17 cellular contexts compared by ENCODE assay signal in genomic region chr22:25201557-25202273, GRCh38. TPM values are rescaled to one million over a fixed set of nuclear protein-coding genes. Genes with fewer than 3 reads are reported as not detected.
"Had no signal": no experiment of that assay in that cellular context is flagged by ENCODE, and none has a peak within 500 bp of the region (broad histone marks: within the 10 kb centered on the region; RNA-seq: fewer than 3 reads in every experiment).

No MANE protein-coding gene starts in this region.

- H3K4me3 Mint-ChIP-seq: activated B cell treated with CpG ODN at 0.5 μM for 24 hours; activated CD4-positive, alpha-beta memory T cell treated with anti-CD3 and anti-CD28 coated beads, Interleukin-2, amount 10 ng/mL, durations not matched to agents 7 days and 5 days; effector memory CD8-positive, alpha-beta T cell; immature natural killer cell; nephron had no signal

- H3K4me3 ChIP-seq: cardiac muscle cell, esophagus squamous epithelium, heart right ventricle, left ventricle myocardium inferior, right atrium auricular region, thoracic aorta had no signal

- H3K36me3 Mint-ChIP-seq: activated naive CD4-positive, alpha-beta T cell treated with anti-CD3 and anti-CD28 coated beads, Interleukin-2, amount 50 U/mL, for 72 hours had no signal

- H3K27ac ChIP-seq: cardiac muscle cell, esophagus squamous epithelium, heart right ventricle, left ventricle myocardium inferior, right atrium auricular region, thoracic aorta had no signal

- H3K27ac Mint-ChIP-seq: activated B cell treated with CpG ODN at 0.5 μM for 24 hours; activated CD4-positive, alpha-beta memory T cell treated with anti-CD3 and anti-CD28 coated beads, Interleukin-2, amount 10 ng/mL, durations not matched to agents 7 days and 5 days; effector memory CD8-positive, alpha-beta T cell; immature natural killer cell; nephron had no signal

- H3K27me3 ChIP-seq: cardiac muscle cell, esophagus squamous epithelium, heart right ventricle, right atrium auricular region had no signal

- H3K9me3 ChIP-seq: esophagus squamous epithelium, heart right ventricle, left ventricle myocardium inferior, right atrium auricular region, thoracic aorta had no signal

- H3K27me3 Mint-ChIP-seq: activated CD4-positive, alpha-beta memory T cell treated with anti-CD3 and anti-CD28 coated beads, Interleukin-2, amount 10 ng/mL, durations not matched to agents 7 days and 5 days; progenitor cell of endocrine pancreas had no signal

- DNase-seq: esophagus squamous epithelium had no signal

- H3K4me1 Mint-ChIP-seq: activated B cell treated with CpG ODN at 0.5 μM for 24 hours, immature natural killer cell had no signal

- H3K4me1 ChIP-seq: esophagus squamous epithelium, left ventricle myocardium inferior, right atrium auricular region had no signal

- H3K36me3 ChIP-seq: cardiac muscle cell had no signal

- H3K9me3 Mint-ChIP-seq: activated B cell treated with CpG ODN at 0.5 μM for 24 hours; activated CD4-positive, alpha-beta memory T cell treated with anti-CD3 and anti-CD28 coated beads, Interleukin-2, amount 10 ng/mL, durations not matched to agents 7 days and 5 days; activated naive CD4-positive, alpha-beta T cell treated with anti-CD3 and anti-CD28 coated beads, Interleukin-2, amount 50 U/mL, for 72 hours; effector memory CD8-positive, alpha-beta T cell; immature natural killer cell; nephron had no signal

RNA-seq across cellular contexts. Expression of gene CRYBB3, which starts 2.1 kb away (rescaled TPM):
- total RNA-seq: activated B cell treated with CpG ODN at 0.5 μM for 24 hours, cardiac muscle cell, dermis blood vessel endothelial cell, esophagus squamous epithelium, left ventricle myocardium inferior, mammary epithelial cell, right atrium auricular region, skeletal muscle tissue, ureter had no signal

RNA-seq across cellular contexts. Expression of gene CRYBB2, which starts 17.7 kb away (rescaled TPM):
- total RNA-seq: activated B cell treated with CpG ODN at 0.5 μM for 24 hours; activated CD4-positive, alpha-beta memory T cell treated with anti-CD3 and anti-CD28 coated beads, Interleukin-2, amount 10 ng/mL, durations not matched to agents 7 days and 5 days; activated naive CD4-positive, alpha-beta T cell treated with anti-CD3 and anti-CD28 coated beads, Interleukin-2, amount 50 U/mL, for 72 hours; cardiac muscle cell; dermis blood vessel endothelial cell; esophagus squamous epithelium; heart right ventricle; left ventricle myocardium inferior; right atrium auricular region; skeletal muscle tissue had no signal
